12 cellular contexts compared by ENCODE assay signal in genomic region chr5:52945040-52945439, GRCh38. TPM values are rescaled to one million over a fixed set of nuclear protein-coding genes. Genes with fewer than 3 reads are reported as not detected.
DNase-seq lines count a peak whose midpoint lies in the region; ATAC-seq and TF ChIP-seq lines count a peak whose summit lies in the region.
"Had no signal": no experiment of that assay in that cellular context is flagged by ENCODE, and none has a peak within 500 bp of the region (broad histone marks: within the 10 kb centered on the region; RNA-seq: fewer than 3 reads in every experiment).

No MANE protein-coding gene starts in this region.

- H3K27ac ChIP-seq in KOPT-K1 (ENCODE audit: low read depth, low read length, poor library complexity, severe bottlenecking): peak overlapping the region; percentile 42
- H3K27ac ChIP-seq: thyroid gland had no signal

- H3K9me3 ChIP-seq in KOPT-K1 (ENCODE audit: insufficient read depth, low read length, poor library complexity, severe bottlenecking): no peaks in the 10 kb centered on the region
- no peaks in the 10 kb centered on the region for H3K9me3 ChIP-seq in adipocyte (ENCODE audit: control insufficient read depth, low read length)
- H3K9me3 ChIP-seq: thyroid gland had no signal

- no peak for TF ChIP-seq CTCF in AG10803 (conservative IDR thresholded peaks at IDR 0.05; ENCODE audit: low read length)

- H3K36me3 ChIP-seq in KOPT-K1 (ENCODE audit: insufficient read depth, low read length): peaks cover 24% of the 10 kb centered on the region; the same call in 1 of the 2 replicates
- H3K36me3 ChIP-seq in adipocyte (ENCODE audit: control insufficient read depth, insufficient read depth, low read length, severe bottlenecking): peaks cover 1% of the 10 kb centered on the region

- H3K4me3 ChIP-seq in AG10803 (ENCODE audit: low read length): peak overlapping the region; percentile 42
- H3K4me3 ChIP-seq in adipocyte (ENCODE audit: low read length): peak overlapping the region; percentile 78
- H3K4me3 ChIP-seq: thyroid gland had no signal

- peak overlapping the region; percentile 68 for H3K9ac ChIP-seq in adipocyte (ENCODE audit: low read length)

- H3K4me1 ChIP-seq in adipocyte (ENCODE audit: control insufficient read depth, insufficient read depth, low read length): peaks cover 11% of the 10 kb centered on the region
- H3K4me1 ChIP-seq: thyroid gland had no signal

- no peak for DNase-seq in AG10803 (ENCODE audit: low read depth)
- no peak for DNase-seq in adipocyte (ENCODE audit: low read depth)
- peak; percentile 11 for DNase-seq in myocyte (ENCODE audit: low read depth)
- DNase-seq in NCI-H2227 (lab: John Stamatoyannopoulos, UW; ENCODE audit: unreplicated experiment): no peak
- no peak for DNase-seq in HT-29 (ENCODE audit: low spot score)
- no peak for DNase-seq in NCI-H524 treated with DMSO at 0.1 percent for 48 hours (lab: John Stamatoyannopoulos, UW)
- DNase-seq: DMS153, NCI-H748 treated with DMSO at 0.1 percent for 48 hours, thyroid gland had no signal

- no peak for ATAC-seq in HG03045 (IDR thresholded peaks at IDR 0.05; ENCODE audit: unreplicated experiment)
- ATAC-seq: activated CD4-positive, CD25-positive, alpha-beta regulatory T cell treated with anti-CD3 and anti-CD28 coated beads, Interleukin-2, amount 50 U/mL, for 24 hours had no signal

- no peaks in the 10 kb centered on the region for H3K27me3 ChIP-seq in adipocyte (replicated peaks; ENCODE audit: control insufficient read depth, insufficient read depth, low read length)
- H3K27me3 ChIP-seq: thyroid gland had no signal

RNA-seq across cellular contexts. Expression of gene ITGA2, which starts 44.1 kb away (rescaled TPM):
- 0.21 and 0.31 TPM in 2 replicates for total RNA-seq in myocyte
- 0.24 TPM for polyA plus RNA-seq in myocyte (2012)
- 10.6 and 11.6 TPM in 2 replicates for total RNA-seq in HT-29 (2014; rRNA removed; shearing (Covaris generic))
